In the genomic region with DNA sequence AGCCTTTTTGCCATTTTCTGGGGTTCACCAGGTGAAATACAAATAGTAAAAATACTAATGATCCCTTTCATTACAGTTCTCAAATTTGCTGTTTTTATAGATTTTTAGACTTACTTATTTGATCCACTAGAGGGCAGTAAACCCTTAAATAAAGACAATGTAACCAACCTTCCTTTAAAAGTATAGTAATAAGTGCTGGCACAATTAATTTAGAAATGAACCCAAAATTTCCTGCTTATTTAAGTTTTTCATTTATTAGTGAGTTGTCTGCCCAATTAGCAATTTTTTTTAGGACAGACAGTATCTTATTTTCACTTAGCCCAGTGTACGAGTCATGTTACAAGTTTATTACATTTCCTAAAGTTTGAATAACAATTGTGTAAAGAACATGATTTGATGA, we compare ENCODE assay signal across 8 cellular contexts. TPM values are rescaled to one million over a fixed set of nuclear protein-coding genes. Genes with fewer than 3 reads are reported as not detected.
A peak's percentile ranks its signal among the peaks of the same experiment; 100 is the strongest.
DNase-seq lines count a peak whose midpoint lies in the region; ATAC-seq and TF ChIP-seq lines count a peak whose summit lies in the region.

No MANE protein-coding gene starts in this region.

- no peak for TF ChIP-seq EP300 in ovary (IDR thresholded peaks at IDR 0.05)

- TF ChIP-seq CTCF in natural killer cell (IDR thresholded peaks at IDR 0.05) (peak; percentile 82), coronary artery (IDR thresholded peaks at IDR 0.05) (peak; percentile 22), ovary (IDR thresholded peaks at IDR 0.05) (peak in 2 of 3 donors; percentile 21 to 33)

- H3K4me3 Mint-ChIP-seq in natural killer cell, result no peak overlapping the region
- no peak overlapping the region for H3K4me3 Mint-ChIP-seq in natural killer cell treated with Interleukin-12 subunit alpha and Interleukin-12 subunit beta and Interleukin-15 and Interleukin-18, amount 100 ng/mL, for 72 hours

- no peak for TF ChIP-seq POLR2A in ovary (IDR thresholded peaks at IDR 0.05)

- DNase-seq in natural killer cell (no peak), NCI-H748 (lab: John Stamatoyannopoulos, UW; ENCODE audit: unreplicated experiment) (peak; percentile 28), coronary artery (ENCODE audit: low spot score) (no peak), ovary (no peak), OCI-M2 (lab: John Stamatoyannopoulos, UW; ENCODE audit: unreplicated experiment) (no peak)
- no peak for DNase-seq in natural killer cell treated with Interleukin-12 subunit alpha and Interleukin-12 subunit beta and Interleukin-15 and Interleukin-18, amount 100 ng/mL, for 72 hours (ENCODE audit: low spot score)

- H3K4me1 Mint-ChIP-seq in natural killer cell, result peaks cover 15 to 16% of the 10 kb centered on the region in 2 donors
- peaks cover 10 to 26% of the 10 kb centered on the region in 2 donors for H3K4me1 Mint-ChIP-seq in natural killer cell treated with Interleukin-12 subunit alpha and Interleukin-12 subunit beta and Interleukin-15 and Interleukin-18, amount 100 ng/mL, for 72 hours (ENCODE audit: low read depth in 2 of 2)

- H3K36me3 Mint-ChIP-seq in natural killer cell, result no peaks in the 10 kb centered on the region
- H3K36me3 Mint-ChIP-seq in natural killer cell treated with Interleukin-12 subunit alpha and Interleukin-12 subunit beta and Interleukin-15 and Interleukin-18, amount 100 ng/mL, for 72 hours, result no peaks in the 10 kb centered on the region

- H3K27ac ChIP-seq in coronary artery (no peak overlapping the region), ovary (no peak overlapping the region)

- H3K4me1 ChIP-seq in ovary (ENCODE audit: insufficient read depth), result no peaks in the 10 kb centered on the region

- no peaks in the 10 kb centered on the region for H3K9me3 ChIP-seq in ovary

- H3K9me3 Mint-ChIP-seq in natural killer cell, result no peaks in the 10 kb centered on the region
- H3K9me3 Mint-ChIP-seq in natural killer cell treated with Interleukin-12 subunit alpha and Interleukin-12 subunit beta and Interleukin-15 and Interleukin-18, amount 100 ng/mL, for 72 hours, result no peaks in the 10 kb centered on the region

- 27 to 39% (median 32%) methylated on average over 1 of the region's 1 CpG for WGBS in ovary, 3 donors

- intact Hi-C loops in natural killer cell (cut with micrococcal nuclease), result loop anchor here (1.0 kb wide), 3 partner anchors 21 to 344 kb away; no protein-coding TSS in a partner anchor
- intact Hi-C loops in ovary (cut with DNase I), result loop anchor here in 3 of 4 donors (5.0 to 10.0 kb wide), 5 partner anchors 179 to 909 kb away; no protein-coding TSS in a partner anchor

- no peaks in the 10 kb centered on the region for H3K27me3 ChIP-seq in ovary

- H3K4me3 ChIP-seq in coronary artery, result no peak overlapping the region
- no peak overlapping the region for H3K4me3 ChIP-seq in ovary

- H3K36me3 ChIP-seq in ovary, result no peaks in the 10 kb centered on the region

- H3K27ac Mint-ChIP-seq in natural killer cell, result no peak overlapping the region
- no peak overlapping the region for H3K27ac Mint-ChIP-seq in natural killer cell treated with Interleukin-12 subunit alpha and Interleukin-12 subunit beta and Interleukin-15 and Interleukin-18, amount 100 ng/mL, for 72 hours

- H3K27me3 Mint-ChIP-seq in natural killer cell (ENCODE audit: low read depth in 2 of 2), result no peaks in the 10 kb centered on the region
- H3K27me3 Mint-ChIP-seq in natural killer cell treated with Interleukin-12 subunit alpha and Interleukin-12 subunit beta and Interleukin-15 and Interleukin-18, amount 100 ng/mL, for 72 hours, result no peaks in the 10 kb centered on the region

- ATAC-seq in natural killer cell (no peak), HG03097 (IDR thresholded peaks at IDR 0.05; ENCODE audit: low FRiP score, unreplicated experiment) (no peak), GM21737 (IDR thresholded peaks at IDR 0.05; ENCODE audit: unreplicated experiment) (no peak)
- no peak for ATAC-seq in natural killer cell treated with Interleukin-12 subunit alpha and Interleukin-12 subunit beta and Interleukin-15 and Interleukin-18, amount 100 ng/mL, for 72 hours

RNA-seq across cellular contexts. Expression of a gene that starts 4.7 kb away (rescaled TPM):
- total RNA-seq in natural killer cell, result 1 to 10 TPM in 2 of 3 donors, under 1 TPM in 1; 0.89 to 2.4 (median 1.8) TPM
- 10 to 100 TPM; 11.3 to 29.1 TPM for total RNA-seq in natural killer cell treated with Interleukin-12 subunit alpha and Interleukin-12 subunit beta and Interleukin-15 and Interleukin-18, amount 100 ng/mL, for 72 hours
- total RNA-seq in ovary, result 1 to 10 TPM in 2 of 7 donors, under 1 TPM in 4, not detected in 1; 0.48 to 1.2 (median 0.69) TPM
- under 1 TPM; 0.38 to 0.77 TPM for polyA plus RNA-seq in ovary

RNA-seq across cellular contexts. Expression of a gene that starts 6.0 kb away (rescaled TPM):
- total RNA-seq in natural killer cell (10 to 100 TPM; 28.1 to 30.0 (median 30.0) TPM), ovary (10 to 100 TPM; 36.4 to 69.0 (median 62.8) TPM)
- 10 to 100 TPM; 16.9 to 21.1 TPM for total RNA-seq in natural killer cell treated with Interleukin-12 subunit alpha and Interleukin-12 subunit beta and Interleukin-15 and Interleukin-18, amount 100 ng/mL, for 72 hours
- 100 to 1,000 TPM in 1 of 2 donors, 10 to 100 TPM in 1; 62.5 to 184 TPM for polyA plus RNA-seq in ovary

Comparison
In these comparisons a context has a peak if more than half of its experiments do, and no peak if none do; other contexts are left out.
1. CTCF ChIP-seq: peak in every context shown above with its lines; median percentile 82 in natural killer cell; 27 in ovary; 22 in coronary artery.